ENCODE assay signal across 21 cellular contexts in the genomic region with DNA sequence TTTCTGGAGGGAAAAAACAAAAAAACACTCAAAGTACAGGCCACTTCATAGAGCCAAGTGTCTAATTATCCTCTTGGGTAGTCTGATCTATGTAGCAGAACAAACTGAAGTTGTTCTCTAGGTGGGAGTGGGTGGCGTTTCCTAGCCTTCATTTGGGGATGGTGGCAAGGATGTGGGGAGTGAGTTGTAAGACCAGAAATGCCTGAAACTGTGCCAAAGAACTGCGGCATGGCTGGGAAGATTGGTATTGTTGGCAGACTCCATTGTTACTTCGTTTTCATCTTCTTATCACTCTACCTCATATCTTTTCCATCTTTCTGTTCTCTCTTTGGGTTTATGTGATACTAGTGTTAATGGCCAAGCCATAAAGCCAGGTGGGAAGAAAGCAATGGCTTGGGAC.
"Had no signal": no experiment of that assay in that cellular context is flagged by ENCODE, and none has a peak within 500 bp of the region (broad histone marks: within the 10 kb centered on the region; RNA-seq: fewer than 3 reads in every experiment).

No MANE protein-coding gene starts in this region.

- H3K4me3 ChIP-seq: body of pancreas, lower lobe of right lung, pancreas, sigmoid colon, stomach, testis, upper lobe of left lung had no signal

- H3K9me3 Mint-ChIP-seq: activated naive CD4-positive, alpha-beta T cell treated with anti-CD3 and anti-CD28 coated beads, Interleukin-2, amount 50 U/mL, for 72 hours; naive B cell; T-cell had no signal

- DNase-seq: activated CD4-positive, alpha-beta T cell treated with anti-CD3 and anti-CD28 coated beads, Interleukin-2, amount 50 U/mL, for 4 hours; activated CD4-positive, CD25-positive, alpha-beta regulatory T cell treated with anti-CD3 and anti-CD28 coated beads, Interleukin-2, amount 50 U/mL, for 72 hours; activated T-cell treated with anti-CD3 and anti-CD28 coated beads for 4 hours; body of pancreas; caudate nucleus; cortex of kidney; effector CD8-positive, alpha-beta T cell; left colon; lower lobe of right lung; naive B cell; pancreas; sigmoid colon; stimulated activated CD4-positive, alpha-beta T cell treated with anti-CD3 and anti-CD28 coated beads, Interleukin-12 subunit alpha, Interleukin-12 subunit beta, amount 100 ng/mL, for 4 hours; stimulated activated CD4-positive, alpha-beta T cell treated with anti-CD3 and anti-CD28 coated beads, Interleukin-2, amount 100 ng/mL, for 24 hours; stomach; T-cell; T-helper 9 cell; testis; upper lobe of left lung had no signal

- FAIRE-seq: endothelial cell of umbilical vein, pancreas had no signal

- H3K36me3 Mint-ChIP-seq: activated naive CD4-positive, alpha-beta T cell treated with anti-CD3 and anti-CD28 coated beads, Interleukin-2, amount 50 U/mL, for 72 hours; naive B cell had no signal

- H3K27me3 Mint-ChIP-seq: naive B cell, T-cell had no signal

- H3K4me1 Mint-ChIP-seq: naive B cell, T-cell had no signal

- H3K4me3 Mint-ChIP-seq: naive B cell, T-cell had no signal

- H3K27ac Mint-ChIP-seq: activated naive CD4-positive, alpha-beta T cell treated with anti-CD3 and anti-CD28 coated beads, Interleukin-2, amount 50 U/mL, for 72 hours; naive B cell; T-cell had no signal
